Comparison of ENCODE assay signal across 8 cellular contexts in the genomic region with DNA sequence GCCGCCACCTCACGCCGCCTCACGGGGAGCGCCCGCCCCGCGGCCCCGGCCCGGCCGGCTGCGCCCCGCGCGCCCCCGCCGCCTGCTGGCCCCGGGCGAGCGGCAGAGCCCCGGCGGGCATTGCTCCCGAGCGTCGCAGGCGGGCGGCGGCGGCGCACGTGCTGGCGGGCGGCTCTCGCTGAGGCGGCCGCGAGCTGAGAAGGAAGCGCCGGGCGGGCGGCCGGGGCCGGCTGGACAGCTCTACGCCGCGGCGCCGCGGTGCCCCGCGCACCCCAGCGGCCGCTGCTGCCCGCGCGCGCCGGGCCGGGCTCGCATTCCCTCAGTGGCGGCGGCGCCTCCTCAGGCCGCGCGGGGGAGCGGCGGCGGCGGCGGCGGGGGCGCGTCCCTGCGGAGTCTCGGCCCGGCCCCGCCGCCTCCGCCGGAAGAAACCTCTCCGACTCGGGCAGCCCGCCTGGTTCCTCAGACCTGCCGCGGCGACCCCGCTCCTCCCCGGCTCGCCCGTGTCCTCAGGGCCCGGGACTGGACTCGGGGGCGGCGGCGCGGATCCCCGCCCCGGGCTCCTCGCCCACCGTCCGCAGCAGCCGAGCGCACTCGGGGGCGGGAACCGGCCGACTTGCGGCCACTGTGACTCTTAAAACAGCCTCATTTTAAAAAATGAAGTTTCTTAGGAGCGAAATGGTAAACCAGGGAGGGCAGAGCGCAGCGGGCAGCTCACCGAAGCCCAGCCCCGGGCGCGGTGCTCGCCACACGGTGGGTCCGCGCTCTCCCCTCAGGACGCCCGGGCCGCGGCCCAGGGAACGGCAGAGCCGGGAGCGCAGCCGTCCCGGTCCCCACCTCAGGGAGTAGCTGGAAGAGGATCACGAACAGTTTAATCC. TPM values are rescaled to one million over a fixed set of nuclear protein-coding genes. Genes with fewer than 3 reads are reported as not detected.
A peak's percentile ranks its signal among the peaks of the same experiment; 100 is the strongest.
DNase-seq lines count a peak whose midpoint lies in the region; ATAC-seq and TF ChIP-seq lines count a peak whose summit lies in the region.

A gene (minus strand): TSS at position 287 of the 875 bp plus-strand sequence. CDS start 116,500 bp downstream, outside the sequence.

- peak; percentile 90 for DNase-seq in H7
- peak; percentile 12 for DNase-seq in NCI-H146 treated with DMSO at 0.1 percent for 48 hours (lab: John Stamatoyannopoulos, UW; ENCODE audit: unreplicated experiment)
- peak; percentile 30 to 38 for DNase-seq in activated CD4-positive, alpha-beta T cell treated with anti-CD3 and anti-CD28 coated beads for 24 hours (ENCODE audit: low read depth in 2 of 2)
- peak; percentile 73 for DNase-seq in left lobe of liver (ENCODE audit: low spot score)
- peak; percentile 30 to 43 for DNase-seq in stimulated activated CD4-positive, alpha-beta T cell treated with anti-CD3 and anti-CD28 coated beads, Interleukin-4, amount 100 ng/mL, for 48 hours (ENCODE audit: low read depth in 2 of 2)
- DNase-seq in OCI-M2 (lab: John Stamatoyannopoulos, UW; ENCODE audit: unreplicated experiment): no peak

- peak; percentile 79 for ATAC-seq in left lobe of liver

- H3K27ac ChIP-seq in DOHH2 (ENCODE audit: low read depth, low read length) (no peak within 1 kb of the TSS), cingulate gyrus (ENCODE audit: low read depth, low read length) (peak within 1 kb of the TSS; percentile 70)

- H3K4me1 ChIP-seq in DOHH2 (ENCODE audit: control insufficient read depth, low read length): peaks cover 7% of the 10 kb centered on the region; the same call in 1 of the 2 replicates

- peaks cover 34% of the 10 kb centered on the region for H3K27me3 ChIP-seq in DOHH2 (ENCODE audit: control insufficient read depth, low read length)
- peaks cover 26% of the 10 kb centered on the region for H3K27me3 ChIP-seq in H7 (ENCODE audit: control insufficient read depth, insufficient read depth, low read length)

- peaks cover 16% of the 10 kb centered on the region for H3K36me3 ChIP-seq in DOHH2 (ENCODE audit: control insufficient read depth, low read length)
- no peaks in the 10 kb centered on the region for H3K36me3 ChIP-seq in H7 (replicated peaks; ENCODE audit: control insufficient read depth, insufficient read depth, low read length)

- no peaks in the 10 kb centered on the region for H3K9me2 ChIP-seq in DOHH2 (replicated peaks; ENCODE audit: control insufficient read depth, low read length)

- peaks cover 9% of the 10 kb centered on the region; the same call in 1 of the 2 replicates for H4K20me1 ChIP-seq in DOHH2 (ENCODE audit: control insufficient read depth, insufficient read depth, low read depth, low read length)

- H3F3A ChIP-seq in DOHH2 (ENCODE audit: control insufficient read depth, insufficient read depth): peaks cover 19% of the 10 kb centered on the region

- H3K9me3 ChIP-seq in DOHH2 (ENCODE audit: control insufficient read depth, insufficient read depth, low read length): no peaks in the 10 kb centered on the region

- H3K4me2 ChIP-seq in DOHH2 (ENCODE audit: low read length): peak within 1 kb of the TSS; percentile 73

- no peaks in the 10 kb centered on the region for H3K79me2 ChIP-seq in DOHH2 (ENCODE audit: control insufficient read depth, low read length)

- no peak for TF ChIP-seq CTCF in DOHH2 (IDR thresholded peaks at IDR 0.05; ENCODE audit: low read depth, low read length, poor library complexity, severe bottlenecking)

- H3K4me3 ChIP-seq in DOHH2 (ENCODE audit: low read length): peak within 1 kb of the TSS; percentile 71
- peak within 1 kb of the TSS; percentile 69 for H3K4me3 ChIP-seq in H7 (ENCODE audit: insufficient read depth, low read depth, low read length)

RNA-seq across cellular contexts. Expression of the gene that starts here (rescaled TPM):
- total RNA-seq in H7 (2014; rRNA removed; shearing (Covaris generic)): 3.5 and 3.7 TPM in 2 replicates
- 19.2 TPM for total RNA-seq in left lobe of liver
